ENCODE assay signal across 28 cellular contexts in the genomic region with DNA sequence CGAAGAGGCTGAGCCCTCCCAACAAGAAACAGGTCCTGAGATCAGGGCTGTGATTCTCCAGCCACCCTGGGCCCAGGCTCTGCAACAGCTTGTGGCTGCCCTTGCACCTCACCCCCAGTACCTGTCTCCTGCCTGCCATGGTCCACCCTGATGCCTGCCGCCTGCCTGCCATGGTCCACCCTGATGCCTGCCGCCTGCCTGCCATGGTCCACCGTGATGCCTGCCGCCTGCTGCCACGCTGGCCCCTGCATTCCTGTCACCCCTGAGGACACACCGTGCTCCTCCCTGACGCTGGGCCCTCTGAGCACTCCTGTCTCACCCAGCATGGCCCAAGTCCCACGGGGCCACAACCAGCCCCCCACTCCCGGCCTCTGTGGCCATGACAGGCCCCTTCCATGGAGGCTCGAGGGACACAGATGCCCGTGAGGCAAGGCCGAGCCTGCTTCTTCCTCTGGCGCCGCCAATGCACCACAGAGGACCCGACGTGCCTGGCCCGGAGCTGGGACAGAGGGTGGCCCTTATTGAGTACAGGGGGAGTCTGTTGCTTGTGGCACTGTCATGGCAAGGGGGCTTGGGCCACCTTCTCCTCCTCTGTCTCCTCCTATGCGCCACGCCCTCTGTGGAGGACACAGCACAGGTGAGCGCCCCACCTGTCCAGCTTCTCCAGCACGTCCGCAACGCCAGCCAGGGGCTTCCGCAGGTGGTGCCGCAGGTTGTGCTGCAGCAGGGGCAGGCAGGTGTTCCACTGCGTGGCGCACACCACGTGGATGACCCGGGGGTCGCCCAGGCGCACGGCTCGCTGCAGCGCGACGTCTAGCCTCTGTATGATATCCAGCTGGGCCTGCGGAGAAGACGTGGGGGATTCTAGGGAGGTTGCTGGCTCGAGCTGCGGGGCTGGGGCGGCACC. TPM values are rescaled to one million over a fixed set of nuclear protein-coding genes. Genes with fewer than 3 reads are reported as not detected.
"Had no signal": no experiment of that assay in that cellular context is flagged by ENCODE, and none has a peak within 500 bp of the region (broad histone marks: within the 10 kb centered on the region; RNA-seq: fewer than 3 reads in every experiment).

No MANE protein-coding gene starts in this region.

- H3K27ac ChIP-seq: heart left ventricle, neutrophil, tibial nerve had no signal

- H3K36me3 Mint-ChIP-seq: activated naive CD4-positive, alpha-beta T cell treated with anti-CD3 and anti-CD28 coated beads, Interleukin-2, amount 50 U/mL, for 24 hours; memory B cell; naive thymus-derived CD8-positive, alpha-beta T cell; stimulated activated naive B cell treated with anti-CD40 and anti-IgM and Interleukin-4, amounts not matched to agents 10 μg/mL and 1 μg/mL and 100 μg/mL, for 72 hours; WTC11 had no signal

- H3K9me3 ChIP-seq: heart left ventricle, neutrophil, tibial nerve had no signal

- ATAC-seq: activated naive CD8-positive, alpha-beta T cell treated with anti-CD3 and anti-CD28 coated beads, Interleukin-2, amount 50 U/mL, for 24 hours; esophagus mucosa; heart left ventricle; naive thymus-derived CD8-positive, alpha-beta T cell; stimulated activated naive B cell treated with anti-CD40 and anti-IgM and Interleukin-4, amounts not matched to agents 10 μg/mL and 1 μg/mL and 100 μg/mL, for 72 hours; WTC11 had no signal

- H3K27me3 Mint-ChIP-seq: activated CD4-positive, alpha-beta memory T cell treated with anti-CD3 and anti-CD28 coated beads, Interleukin-2, amount 10 ng/mL, durations not matched to agents 7 days and 5 days; activated CD4-positive, alpha-beta T cell treated with anti-CD3 and anti-CD28 coated beads, Interleukin-2, amount 10 ng/mL, durations not matched to agents 7 days and 5 days; activated naive CD4-positive, alpha-beta T cell treated with anti-CD3 and anti-CD28 coated beads, Interleukin-2, amount 50 U/mL, for 24 hours; activated naive CD8-positive, alpha-beta T cell treated with anti-CD3 and anti-CD28 coated beads, Interleukin-2, amount 50 U/mL, for 24 hours; progenitor cell of endocrine pancreas had no signal

- DNase-seq: activated CD4-positive, alpha-beta memory T cell treated with anti-CD3 and anti-CD28 coated beads, Interleukin-2, amount 10 ng/mL, durations not matched to agents 7 days and 5 days; activated CD4-positive, alpha-beta T cell treated with anti-CD3 and anti-CD28 coated beads for 1 hour; activated CD4-positive, alpha-beta T cell treated with anti-CD3 and anti-CD28 coated beads, Interleukin-2, amount 10 ng/mL, durations not matched to agents 7 days and 5 days; activated CD8-positive, alpha-beta memory T cell treated with anti-CD3 and anti-CD28 coated beads, Interleukin-2, amount 50 U/mL, for 48 hours; activated gamma-delta T cell; activated naive CD8-positive, alpha-beta T cell treated with anti-CD3 and anti-CD28 coated beads, Interleukin-2, amount 50 U/mL, for 24 hours; activated T-cell treated with anti-CD3 and anti-CD28 coated beads, Interleukin-2, amount 50 U/mL, for 24 hours; amygdala; caudate nucleus; foreskin fibroblast; kidney glomerular epithelial cell; midbrain; naive thymus-derived CD8-positive, alpha-beta T cell; stimulated activated CD4-positive, alpha-beta T cell treated with anti-CD3 and anti-CD28 coated beads, Interleukin-15, amount 100 ng/mL, for 24 hours; stimulated activated CD4-positive, alpha-beta T cell treated with anti-CD3 and anti-CD28 coated beads, Interleukin-2, amount 100 ng/mL, for 24 hours; stimulated activated naive B cell treated with anti-CD40 and anti-IgM and Interleukin-4, amounts not matched to agents 10 μg/mL and 1 μg/mL and 100 μg/mL, for 72 hours; SW 1271; T1000 had no signal

- H3K4me1 Mint-ChIP-seq: activated CD4-positive, alpha-beta memory T cell treated with anti-CD3 and anti-CD28 coated beads, Interleukin-2, amount 10 ng/mL, durations not matched to agents 7 days and 5 days; activated CD4-positive, alpha-beta T cell treated with anti-CD3 and anti-CD28 coated beads, Interleukin-2, amount 10 ng/mL, durations not matched to agents 7 days and 5 days; activated naive CD4-positive, alpha-beta T cell treated with anti-CD3 and anti-CD28 coated beads, Interleukin-2, amount 50 U/mL, for 24 hours; memory B cell; naive thymus-derived CD8-positive, alpha-beta T cell; WTC11 had no signal

- H3K4me3 Mint-ChIP-seq: activated CD4-positive, alpha-beta memory T cell treated with anti-CD3 and anti-CD28 coated beads, Interleukin-2, amount 10 ng/mL, durations not matched to agents 7 days and 5 days; activated CD4-positive, alpha-beta T cell treated with anti-CD3 and anti-CD28 coated beads, Interleukin-2, amount 10 ng/mL, durations not matched to agents 7 days and 5 days; activated naive CD4-positive, alpha-beta T cell treated with anti-CD3 and anti-CD28 coated beads, Interleukin-2, amount 50 U/mL, for 24 hours; activated naive CD8-positive, alpha-beta T cell treated with anti-CD3 and anti-CD28 coated beads, Interleukin-2, amount 50 U/mL, for 24 hours; activated T-cell treated with anti-CD3 and anti-CD28 coated beads, Interleukin-2, amount 50 U/mL, for 24 hours; memory B cell; naive thymus-derived CD8-positive, alpha-beta T cell; stimulated activated naive B cell treated with anti-CD40 and anti-IgM and Interleukin-4, amounts not matched to agents 10 μg/mL and 1 μg/mL and 100 μg/mL, for 72 hours; T-helper 1 cell treated with Interleukin-12 subunit alpha and Interleukin-12 subunit beta and Interleukin-4 antibody, amounts not matched to agents 30 μg/mL and 1 μg/mL, for 36 hours; WTC11 had no signal

- H3K9me3 Mint-ChIP-seq: activated CD4-positive, alpha-beta memory T cell treated with anti-CD3 and anti-CD28 coated beads, Interleukin-2, amount 10 ng/mL, durations not matched to agents 7 days and 5 days; activated CD4-positive, alpha-beta T cell treated with anti-CD3 and anti-CD28 coated beads, Interleukin-2, amount 10 ng/mL, durations not matched to agents 7 days and 5 days; activated naive CD4-positive, alpha-beta T cell treated with anti-CD3 and anti-CD28 coated beads, Interleukin-2, amount 50 U/mL, for 24 hours; activated naive CD8-positive, alpha-beta T cell treated with anti-CD3 and anti-CD28 coated beads, Interleukin-2, amount 50 U/mL, for 24 hours; activated T-cell treated with anti-CD3 and anti-CD28 coated beads, Interleukin-2, amount 50 U/mL, for 24 hours; memory B cell; naive thymus-derived CD8-positive, alpha-beta T cell; stimulated activated naive B cell treated with anti-CD40 and anti-IgM and Interleukin-4, amounts not matched to agents 10 μg/mL and 1 μg/mL and 100 μg/mL, for 72 hours; T-helper 1 cell treated with Interleukin-12 subunit alpha and Interleukin-12 subunit beta and Interleukin-4 antibody, amounts not matched to agents 30 μg/mL and 1 μg/mL, for 36 hours; WTC11 had no signal

- H3K4me3 ChIP-seq: heart left ventricle, smooth muscle cell, tibial nerve had no signal

- H3K4me1 ChIP-seq: heart left ventricle, tibial nerve had no signal

- H3K27me3 ChIP-seq: neutrophil, tibial nerve had no signal

- H3K36me3 ChIP-seq: heart left ventricle, neutrophil, tibial nerve had no signal

- H3K27ac Mint-ChIP-seq: activated CD4-positive, alpha-beta memory T cell treated with anti-CD3 and anti-CD28 coated beads, Interleukin-2, amount 10 ng/mL, durations not matched to agents 7 days and 5 days; activated CD4-positive, alpha-beta T cell treated with anti-CD3 and anti-CD28 coated beads, Interleukin-2, amount 10 ng/mL, durations not matched to agents 7 days and 5 days; activated naive CD4-positive, alpha-beta T cell treated with anti-CD3 and anti-CD28 coated beads, Interleukin-2, amount 50 U/mL, for 24 hours; activated naive CD8-positive, alpha-beta T cell treated with anti-CD3 and anti-CD28 coated beads, Interleukin-2, amount 50 U/mL, for 24 hours; activated T-cell treated with anti-CD3 and anti-CD28 coated beads, Interleukin-2, amount 50 U/mL, for 24 hours; memory B cell; progenitor cell of endocrine pancreas; stimulated activated naive B cell treated with anti-CD40 and anti-IgM and Interleukin-4, amounts not matched to agents 10 μg/mL and 1 μg/mL and 100 μg/mL, for 72 hours; T-helper 1 cell treated with Interleukin-12 subunit alpha and Interleukin-12 subunit beta and Interleukin-4 antibody, amounts not matched to agents 30 μg/mL and 1 μg/mL, for 36 hours had no signal

RNA-seq across cellular contexts. Expression of gene CFAP46, which starts 18.1 kb away (rescaled TPM):
- total RNA-seq: activated CD4-positive, alpha-beta memory T cell treated with anti-CD3 and anti-CD28 coated beads, Interleukin-2, amount 10 ng/mL, durations not matched to agents 7 days and 5 days; activated CD4-positive, alpha-beta T cell treated with anti-CD3 and anti-CD28 coated beads, Interleukin-2, amount 10 ng/mL, durations not matched to agents 7 days and 5 days; naive thymus-derived CD8-positive, alpha-beta T cell had no signal
- polyA plus RNA-seq: naive thymus-derived CD8-positive, alpha-beta T cell had no signal
